8 cellular contexts compared by ENCODE assay signal in genomic region chr1:47436979-47437517, GRCh38. TPM values are rescaled to one million over a fixed set of nuclear protein-coding genes. Genes with fewer than 3 reads are reported as not detected.
DNase-seq lines count a peak whose midpoint lies in the region; ATAC-seq and TF ChIP-seq lines count a peak whose summit lies in the region.

No MANE protein-coding gene starts in this region.

- peaks cover 4 to 53% (median 26%) of the 10 kb centered on the region in 4 donors for H3K4me1 Mint-ChIP-seq in CD4-positive, CD25-positive, alpha-beta regulatory T cell
- peaks cover 46% of the 10 kb centered on the region for H3K4me1 Mint-ChIP-seq in nephron progenitor cell

- H3K4me3 ChIP-seq in CD4-positive, CD25-positive, alpha-beta regulatory T cell (ENCODE audit: low read depth, low read length): peak overlapping the region; percentile 81
- H3K4me3 ChIP-seq in SJSA1 (peak overlapping the region; percentile 95), epithelial cell of proximal tubule (ENCODE audit: low read depth, low read length) (peak overlapping the region; percentile 80)

- peak overlapping the region; percentile 74 for H3K27ac ChIP-seq in CD4-positive, CD25-positive, alpha-beta regulatory T cell (ENCODE audit: insufficient read depth, low read length, poor library complexity, severe bottlenecking)
- peak overlapping the region; percentile 89 for H3K27ac ChIP-seq in SJSA1

- peaks cover 50% of the 10 kb centered on the region for H3K4me1 ChIP-seq in CD4-positive, CD25-positive, alpha-beta regulatory T cell (ENCODE audit: control insufficient read depth, insufficient read depth, low read length, poor library complexity, severe bottlenecking)
- peaks cover 44% of the 10 kb centered on the region for H3K4me1 ChIP-seq in SJSA1 (replicated peaks)

- no peak for DNase-seq in CD4-positive, CD25-positive, alpha-beta regulatory T cell
- no peak for DNase-seq in SJSA1 (ENCODE audit: low read depth in 1 of 2, low spot score in 2 of 2)
- no peak for DNase-seq in epithelial cell of proximal tubule (ENCODE audit: low read depth)
- DNase-seq in nephron progenitor cell: peak; percentile 50
- no peak for DNase-seq in GM19240 (ENCODE audit: insufficient read length, low spot score)
- DNase-seq in NCI-H446 treated with DMSO at 0.1 percent for 48 hours (lab: John Stamatoyannopoulos, UW): no peak

- peaks cover 32% of the 10 kb centered on the region for H3K27me3 Mint-ChIP-seq in CD4-positive, CD25-positive, alpha-beta regulatory T cell
- H3K27me3 Mint-ChIP-seq in nephron progenitor cell (ENCODE audit: low read depth, poor library complexity): peaks cover 53% of the 10 kb centered on the region

- no peaks in the 10 kb centered on the region for H3K9me3 ChIP-seq in CD4-positive, CD25-positive, alpha-beta regulatory T cell (ENCODE audit: control insufficient read depth in 2 of 2, low read length in 2 of 2)
- H3K9me3 ChIP-seq in SJSA1 (replicated peaks): no peaks in the 10 kb centered on the region

- peaks cover 14% of the 10 kb centered on the region for H3K27me3 ChIP-seq in CD4-positive, CD25-positive, alpha-beta regulatory T cell (ENCODE audit: control insufficient read depth, insufficient read depth, low read length)
- H3K27me3 ChIP-seq in SJSA1 (replicated peaks): no peaks in the 10 kb centered on the region

- no peaks in the 10 kb centered on the region for H3K36me3 ChIP-seq in CD4-positive, CD25-positive, alpha-beta regulatory T cell (ENCODE audit: control insufficient read depth, insufficient read depth, low read length)
- H3K36me3 ChIP-seq in SJSA1: peaks cover 81% of the 10 kb centered on the region

- H3K36me3 Mint-ChIP-seq in CD4-positive, CD25-positive, alpha-beta regulatory T cell: no peaks in the 10 kb centered on the region
- no peaks in the 10 kb centered on the region for H3K36me3 Mint-ChIP-seq in nephron progenitor cell (ENCODE audit: low read depth)

- peak; percentile 13 to 20 for ATAC-seq in CD4-positive, CD25-positive, alpha-beta regulatory T cell (ENCODE audit: low read depth in 2 of 2)
- peak; percentile 33 for ATAC-seq in GM18867 (IDR thresholded peaks at IDR 0.05; ENCODE audit: unreplicated experiment)
- ATAC-seq in HG03060 (IDR thresholded peaks at IDR 0.05; ENCODE audit: low read depth, unreplicated experiment): peak; percentile 15

- H3K9me3 Mint-ChIP-seq in CD4-positive, CD25-positive, alpha-beta regulatory T cell: peaks cover 0 to 2% (median 0%) of the 10 kb centered on the region in 7 donors
- H3K9me3 Mint-ChIP-seq in nephron progenitor cell: no peaks in the 10 kb centered on the region

- TF ChIP-seq CTCF in epithelial cell of proximal tubule (conservative IDR thresholded peaks at IDR 0.05; ENCODE audit: low read depth, low read length) (no peak), nephron progenitor cell (IDR thresholded peaks at IDR 0.05) (no peak)

- H3K27ac Mint-ChIP-seq in CD4-positive, CD25-positive, alpha-beta regulatory T cell: peak overlapping the region; percentile 46 to 93 (median 79)
- no peak overlapping the region for H3K27ac Mint-ChIP-seq in nephron progenitor cell

- H3K4me3 Mint-ChIP-seq in CD4-positive, CD25-positive, alpha-beta regulatory T cell: peak overlapping the region; percentile 89 to 98 (median 90)
- peak overlapping the region; percentile 97 for H3K4me3 Mint-ChIP-seq in nephron progenitor cell

RNA-seq across cellular contexts. Expression of gene FOXD2, which starts 0.8 kb away (rescaled TPM):
- total RNA-seq in CD4-positive, CD25-positive, alpha-beta regulatory T cell: 0.74 TPM
- under 1 TPM; 0.10 to 0.37 (median 0.20) TPM for polyA plus RNA-seq in CD4-positive, CD25-positive, alpha-beta regulatory T cell
- 10.7 and 12.9 TPM in 2 replicates for total RNA-seq in SJSA1 (2014; rRNA removed; shearing (Covaris generic))
- 0.14 TPM in 1 of 2 replicates, not detected in the other for total RNA-seq in epithelial cell of proximal tubule

RNA-seq across cellular contexts. Expression of gene FOXE3, which starts 21.0 kb away (rescaled TPM):
- not detected for total RNA-seq in CD4-positive, CD25-positive, alpha-beta regulatory T cell
- polyA plus RNA-seq in CD4-positive, CD25-positive, alpha-beta regulatory T cell: not detected
- total RNA-seq in SJSA1 (2014; rRNA removed; shearing (Covaris generic)): not detected in 2 replicates
- total RNA-seq in epithelial cell of proximal tubule: not detected in 2 replicates
